In genomic region chr6:96450760-96451116, GRCh38 we compare ENCODE assay signal across 21 cellular contexts.
"Had no signal": no experiment of that assay in that cellular context is flagged by ENCODE, and none has a peak within 500 bp of the region (broad histone marks: within the 10 kb centered on the region; RNA-seq: fewer than 3 reads in every experiment).

No MANE protein-coding gene starts in this region.

- ATAC-seq: effector memory CD8-positive, alpha-beta T cell; gastroesophageal sphincter; stimulated activated effector memory CD8-positive, alpha-beta T cell treated with anti-CD3 and anti-CD28 coated beads, Interleukin-12 subunit alpha, Interleukin-12 subunit beta, amount 100 ng/mL, for 72 hours; stimulated activated naive CD8-positive, alpha-beta T cell treated with anti-CD3 and anti-CD28 coated beads, Interleukin-15, Interleukin-2, amounts not matched to agents 100 U/mL and 50 U/mL, for 24 hours had no signal

- H3K36me3 ChIP-seq: esophagus squamous epithelium, gastroesophageal sphincter, left ventricle myocardium inferior, ovary, right atrium auricular region, tibial artery had no signal

- H3K27ac ChIP-seq: epithelial cell of prostate, esophagus squamous epithelium, gastroesophageal sphincter, left ventricle myocardium inferior, ovary, right atrium auricular region, tibial artery had no signal

- H3K27me3 ChIP-seq: esophagus squamous epithelium, gastroesophageal sphincter, ovary, right atrium auricular region, tibial artery had no signal

- H3K4me1 ChIP-seq: esophagus squamous epithelium, gastroesophageal sphincter, left ventricle myocardium inferior, right atrium auricular region had no signal

- DNase-seq: cerebellar nuclear complex; effector memory CD8-positive, alpha-beta T cell; esophagus squamous epithelium; foreskin fibroblast; glutamatergic neuron; islet precursor cell; left ventricle myocardium inferior; mesenchymal stem cell; naive B cell; nephron progenitor cell; ovary; stimulated activated CD4-positive, alpha-beta T cell treated with anti-CD3 and anti-CD28 coated beads, Interleukin-4, amount 100 ng/mL, for 1 hour; stimulated activated CD8-positive, alpha-beta memory T cell treated with anti-CD3 and anti-CD28 coated beads, Interleukin-4, amount 100 ng/mL, for 48 hours; stimulated activated naive CD8-positive, alpha-beta T cell treated with anti-CD3 and anti-CD28 coated beads, Interleukin-15, Interleukin-2, amounts not matched to agents 100 U/mL and 50 U/mL, for 24 hours; tibial artery had no signal

- H3K36me3 Mint-ChIP-seq: stimulated activated effector memory CD8-positive, alpha-beta T cell treated with anti-CD3 and anti-CD28 coated beads, Interleukin-12 subunit alpha, Interleukin-12 subunit beta, amount 100 ng/mL, for 72 hours had no signal

- H3K4me3 Mint-ChIP-seq: dendritic cell treated with granulocyte-macrophage colony-stimulating factor and Interleukin-4, amounts not matched to agents 40 ng/mL and 50 ng/mL, for 4 days; effector memory CD8-positive, alpha-beta T cell; naive B cell; nephron progenitor cell; stimulated activated effector memory CD8-positive, alpha-beta T cell treated with anti-CD3 and anti-CD28 coated beads, Interleukin-12 subunit alpha, Interleukin-12 subunit beta, amount 100 ng/mL, for 72 hours had no signal

- H3K27ac Mint-ChIP-seq: dendritic cell treated with granulocyte-macrophage colony-stimulating factor and Interleukin-4, amounts not matched to agents 40 ng/mL and 50 ng/mL, for 4 days; effector memory CD8-positive, alpha-beta T cell; naive B cell; nephron progenitor cell; stimulated activated effector memory CD8-positive, alpha-beta T cell treated with anti-CD3 and anti-CD28 coated beads, Interleukin-12 subunit alpha, Interleukin-12 subunit beta, amount 100 ng/mL, for 72 hours had no signal

- H3K4me3 ChIP-seq: esophagus squamous epithelium, gastroesophageal sphincter, left ventricle myocardium inferior, lung, ovary, right atrium auricular region, tibial artery had no signal

- H3K27me3 Mint-ChIP-seq: dendritic cell treated with granulocyte-macrophage colony-stimulating factor and Interleukin-4, amounts not matched to agents 40 ng/mL and 50 ng/mL, for 4 days had no signal

- H3K9me3 ChIP-seq: ovary, tibial artery had no signal

- H3K4me1 Mint-ChIP-seq: naive B cell; nephron progenitor cell; stimulated activated effector memory CD8-positive, alpha-beta T cell treated with anti-CD3 and anti-CD28 coated beads, Interleukin-12 subunit alpha, Interleukin-12 subunit beta, amount 100 ng/mL, for 72 hours had no signal
